Comparison of ENCODE assay signal across 11 cellular contexts in genomic region chr20:62360854-62361798, GRCh38. TPM values are rescaled to one million over a fixed set of nuclear protein-coding genes. Genes with fewer than 3 reads are reported as not detected.
DNase-seq lines count a peak whose midpoint lies in the region; ATAC-seq and TF ChIP-seq lines count a peak whose summit lies in the region.
"Had no signal": no experiment of that assay in that cellular context is flagged by ENCODE, and none has a peak within 500 bp of the region (broad histone marks: within the 10 kb centered on the region; RNA-seq: fewer than 3 reads in every experiment).

No MANE protein-coding gene starts in this region.

- intact Hi-C loops in PC-9 (cut with micrococcal nuclease; ENCODE audit: unreplicated experiment) (no loop called here), heart left ventricle (cut with DNase I) (no loop called here), ovary (cut with DNase I) (loop anchor here in 1 of 4 donors (10.0 kb wide), 1 partner anchor 56 kb away; the partner anchor contains the start of gene ADRM1)
- intact Hi-C loops in CD8-positive, alpha-beta T cell (cut with DNase I, micrococcal nuclease) = no loop called here

- H3F3A ChIP-seq in PC-9 (ENCODE audit: insufficient read depth, low read depth) = peaks cover 67% of the 10 kb centered on the region

- ATAC-seq in heart left ventricle (no peak), GM18909 (IDR thresholded peaks at IDR 0.05; ENCODE audit: poor library complexity, unreplicated experiment) (no peak)
- ATAC-seq in CD8-positive, alpha-beta T cell = no peak

- H3K9me3 ChIP-seq in BLaER1 (no peaks in the 10 kb centered on the region), PC-9 (ENCODE audit: insufficient read depth, low read depth) (no peaks in the 10 kb centered on the region), heart left ventricle (no peaks in the 10 kb centered on the region), ovary (no peaks in the 10 kb centered on the region)
- no peaks in the 10 kb centered on the region for H3K9me3 ChIP-seq in CD8-positive, alpha-beta T cell (ENCODE audit: low read length)

- CTCF ChIA-PET in PC-9 (lab: Charles Lee) = no interaction called here
- CTCF ChIA-PET in CD8-positive, alpha-beta T cell (lab: Charles Lee) = no interaction called here

- no peak overlapping the region for H3K27ac Mint-ChIP-seq in CD8-positive, alpha-beta T cell

- DNase-seq in PC-9 = peak; percentile 70 to 89
- peak; percentile 25 to 66 (median 33) for DNase-seq in heart left ventricle
- peak in 4 of 5 donors; percentile 27 to 45 (median 36) for DNase-seq in ovary
- no peak for DNase-seq in stimulated activated naive CD4-positive, alpha-beta T cell treated with Interleukin-2 at 50 U/mL for 16 hours (lab: John Stamatoyannopoulos, UW)
- DNase-seq in central memory CD4-positive, alpha-beta T cell = no peak
- DNase-seq in CD8-positive, alpha-beta T cell = no peak
- DNase-seq: activated CD4-positive, alpha-beta T cell treated with anti-CD3 and anti-CD28 coated beads, Interleukin-2, amount 50 U/mL, for 1 hour; AML-193; stimulated activated CD4-positive, alpha-beta T cell treated with anti-CD3 and anti-CD28 coated beads, Interleukin-4, amount 100 ng/mL, for 4 hours had no signal

- H3K36me3 ChIP-seq in BLaER1 (peaks cover 13% of the 10 kb centered on the region; the same call in 1 of the 2 replicates), PC-9 (ENCODE audit: low read depth) (0 out of 2 replicates have a peak, but pooled peaks cover 5% of the 10 kb centered on the region), heart left ventricle (peaks cover 0 to 15% (median 0%) of the 10 kb centered on the region in 9 donors), ovary (no peaks in the 10 kb centered on the region)
- H3K36me3 ChIP-seq in CD8-positive, alpha-beta T cell (ENCODE audit: insufficient read depth, low read length) = no peaks in the 10 kb centered on the region

- no peak for TF ChIP-seq EP300 in ovary (IDR thresholded peaks at IDR 0.05)

- no peaks in the 10 kb centered on the region for H3K36me3 Mint-ChIP-seq in CD8-positive, alpha-beta T cell

- H4K20me1 ChIP-seq in BLaER1 = peaks cover 91% of the 10 kb centered on the region
- peaks cover 26% of the 10 kb centered on the region for H4K20me1 ChIP-seq in PC-9 (ENCODE audit: insufficient read depth)

- peaks cover 85% of the 10 kb centered on the region for H3K79me2 ChIP-seq in PC-9 (ENCODE audit: low read depth)

- H3K4me1 ChIP-seq in BLaER1 (peaks cover 89% of the 10 kb centered on the region), PC-9 (replicated peaks; ENCODE audit: insufficient read depth) (peaks cover 74% of the 10 kb centered on the region), heart left ventricle (peaks cover 33 to 96% (median 90%) of the 10 kb centered on the region in 12 donors), ovary (ENCODE audit: insufficient read depth) (peaks cover 10% of the 10 kb centered on the region)
- peaks cover 1% of the 10 kb centered on the region for H3K4me1 ChIP-seq in CD8-positive, alpha-beta T cell (ENCODE audit: insufficient read depth, low read length)

- H3K27me3 Mint-ChIP-seq in CD8-positive, alpha-beta T cell (ENCODE audit: low read depth) = peaks cover 22% of the 10 kb centered on the region

- TF ChIP-seq CTCF in PC-9 (conservative IDR thresholded peaks at IDR 0.05) (no peak), heart left ventricle (IDR thresholded peaks at IDR 0.05) (no peak), ovary (IDR thresholded peaks at IDR 0.05) (no peak)
- TF ChIP-seq CTCF in CD8-positive, alpha-beta T cell (IDR thresholded peaks at IDR 0.05) = no peak

- WGBS in heart left ventricle, 4 donors = 46 to 65% (median 57%) methylated on average over 14 to 25 of the region's 25 CpGs
- WGBS in ovary, 3 donors = 58 to 73% (median 63%) methylated on average over 18 to 25 of the region's 25 CpGs

- no peaks in the 10 kb centered on the region for H3K4me1 Mint-ChIP-seq in CD8-positive, alpha-beta T cell (ENCODE audit: low read depth)

- peaks cover 28% of the 10 kb centered on the region for H3K27me3 ChIP-seq in BLaER1
- no peaks in the 10 kb centered on the region for H3K27me3 ChIP-seq in PC-9 (ENCODE audit: insufficient read depth, low read depth)
- H3K27me3 ChIP-seq in heart left ventricle = peaks cover 0 to 8% (median 0%) of the 10 kb centered on the region in 9 donors
- no peaks in the 10 kb centered on the region for H3K27me3 ChIP-seq in ovary
- H3K27me3 ChIP-seq in CD8-positive, alpha-beta T cell (ENCODE audit: insufficient read depth, low read length) = peaks cover 8% of the 10 kb centered on the region

- H3K9ac ChIP-seq in BLaER1 = no peak overlapping the region

- POLR2A ChIA-PET in PC-9 (lab: Charles Lee; ENCODE audit: unreplicated experiment) = interaction anchor here (0.6 to 2.3 kb wide), 3 partner anchors 11 to 33 kb away, joined by 5 to 21 read pairs (median 5); no protein-coding TSS in a partner anchor
- POLR2A ChIA-PET in CD8-positive, alpha-beta T cell (lab: Charles Lee) = no interaction called here

- no peak for TF ChIP-seq POLR2A in heart left ventricle (IDR thresholded peaks at IDR 0.05)
- TF ChIP-seq POLR2A in ovary (IDR thresholded peaks at IDR 0.05) = no peak

- H3K9me2 ChIP-seq in PC-9 (ENCODE audit: insufficient read depth) = no peaks in the 10 kb centered on the region

- BruUV-seq in PC-9 (replicated peaks; lab: Mats Ljungman, UMichigan) = no TSS peak

- H3K9me3 Mint-ChIP-seq in CD8-positive, alpha-beta T cell = no peaks in the 10 kb centered on the region

- H3K27ac ChIP-seq in BLaER1 (peak overlapping the region; percentile 18; the same call in 1 of the 2 replicates), PC-9 (peak overlapping the region; percentile 92), heart left ventricle (peak overlapping the region; percentile 37 to 97 (median 81)), ovary (no peak overlapping the region)
- H3K27ac ChIP-seq in CD8-positive, alpha-beta T cell (ENCODE audit: low read depth, low read length) = no peak overlapping the region

- H2AFZ ChIP-seq in PC-9 = no peak overlapping the region

- no peak overlapping the region for H3K4me3 Mint-ChIP-seq in CD8-positive, alpha-beta T cell

- H3K4me2 ChIP-seq in BLaER1 (no peak overlapping the region), PC-9 (peak overlapping the region; percentile 96)

- no peak overlapping the region for H3K4me3 ChIP-seq in BLaER1
- peak overlapping the region; percentile 78 for H3K4me3 ChIP-seq in PC-9
- no peak overlapping the region for H3K4me3 ChIP-seq in heart left ventricle
- H3K4me3 ChIP-seq in ovary = no peak overlapping the region
- no peak overlapping the region for H3K4me3 ChIP-seq in CD8-positive, alpha-beta T cell (ENCODE audit: low read depth, low read length)

RNA-seq across cellular contexts. Expression of gene LAMA5, which starts 6.0 kb away (rescaled TPM):
- total RNA-seq in PC-9 (2021) = 700 and 744 TPM in 2 replicates
- 100 to 1,000 TPM in 1 of 9 donors, 10 to 100 TPM in 8; 57.4 to 107 (median 73.6) TPM for total RNA-seq in heart left ventricle
- polyA plus RNA-seq in heart left ventricle = 100 to 1,000 TPM in 1 of 2 donors, 10 to 100 TPM in 1; 72.0 to 128 TPM
- total RNA-seq in ovary = 100 to 1,000 TPM in 1 of 7 donors, 10 to 100 TPM in 6; 24.7 to 115 (median 51.2) TPM
- polyA plus RNA-seq in ovary = 10 to 100 TPM in 1 of 2 donors, 1 to 10 TPM in 1; 4.7 to 42.2 TPM
- total RNA-seq in CD8-positive, alpha-beta T cell = 1 to 10 TPM in 1 of 2 experiments, under 1 TPM in 1; 0.28 to 1.1 TPM

RNA-seq across cellular contexts. Expression of gene RPS21, which starts 25.8 kb away (rescaled TPM):
- 2,188 and 2,275 TPM in 2 replicates for total RNA-seq in PC-9 (2021)
- total RNA-seq in heart left ventricle = 100 to 1,000 TPM; 434 to 831 (median 670) TPM
- polyA plus RNA-seq in heart left ventricle = 1,000 to 10,000 TPM; 1,943 to 3,051 TPM
- 1,000 to 10,000 TPM; 2,424 to 8,739 (median 2,977) TPM for total RNA-seq in ovary
- 1,000 to 10,000 TPM; 1,038 to 9,967 TPM for polyA plus RNA-seq in ovary
- 1,000 to 10,000 TPM; 3,441 to 3,445 TPM for total RNA-seq in CD8-positive, alpha-beta T cell

RNA-seq across cellular contexts. Expression of gene CABLES2, which starts 46.0 kb away (rescaled TPM):
- total RNA-seq in PC-9 (2021) = 11.2 and 14.1 TPM in 2 replicates
- total RNA-seq in heart left ventricle = 10 to 100 TPM in 2 of 9 donors, 1 to 10 TPM in 7; 6.1 to 12.0 (median 8.8) TPM
- 10 to 100 TPM in 1 of 2 donors, 1 to 10 TPM in 1; 2.9 to 10.7 TPM for polyA plus RNA-seq in heart left ventricle
- total RNA-seq in ovary = 1 to 10 TPM; 3.6 to 7.0 (median 4.9) TPM
- polyA plus RNA-seq in ovary = 1 to 10 TPM; 2.7 to 4.1 TPM
- 1 to 10 TPM; 4.5 to 5.1 TPM for total RNA-seq in CD8-positive, alpha-beta T cell

RNA-seq across cellular contexts. Expression of gene ADRM1, which starts 58.3 kb away (rescaled TPM):
- total RNA-seq in PC-9 (2021) (172 and 173 TPM in 2 replicates), heart left ventricle (100 to 1,000 TPM in 3 of 9 donors, 10 to 100 TPM in 6; 66.8 to 218 (median 79.8) TPM), ovary (100 to 1,000 TPM in 1 of 7 donors, 10 to 100 TPM in 6; 42.8 to 109 (median 56.3) TPM)
- polyA plus RNA-seq in heart left ventricle (100 to 1,000 TPM in 1 of 2 donors, 10 to 100 TPM in 1; 87.2 to 187 TPM), ovary (10 to 100 TPM in 1 of 2 donors, 1 to 10 TPM in 1; 7.8 to 52.5 TPM)
- total RNA-seq in CD8-positive, alpha-beta T cell = 10 to 100 TPM; 52.7 to 52.9 TPM

Comparison
In these comparisons a context has a peak if more than half of its experiments do, and no peak if none do; other contexts are left out.
1. H3K27ac ChIP-seq: peak in BLaER1 (single experiment), PC-9 (single experiment) and heart left ventricle (12 of 12); none in ovary (0 of 2) and CD8-positive, alpha-beta T cell (single experiment).
2. DNase-seq: peak in PC-9 (2 of 2), heart left ventricle (5 of 5) and ovary (4 of 5); none in stimulated activated naive CD4-positive, alpha-beta T cell treated with Interleukin-2 at 50 U/mL for 16 hours (single experiment), central memory CD4-positive, alpha-beta T cell (single experiment) and CD8-positive, alpha-beta T cell (0 of 7).
3. RNA of gene LAMA5, which starts 6.0 kb away (total RNA-seq): 700 to 744 TPM in PC-9, 57.4 to 107 TPM in heart left ventricle and 24.7 to 115 TPM in ovary; 0.28 to 1.1 TPM in CD8-positive, alpha-beta T cell; every median in the first group is over 10 times any median in the second.